In genomic region chr2:181657379-181657778, GRCh38 we compare ENCODE assay signal across 12 cellular contexts. TPM values are rescaled to one million over a fixed set of nuclear protein-coding genes. Genes with fewer than 3 reads are reported as not detected.
A peak's percentile ranks its signal among the peaks of the same experiment; 100 is the strongest.
DNase-seq lines count a peak whose midpoint lies in the region; ATAC-seq and TF ChIP-seq lines count a peak whose summit lies in the region.
"Had no signal": no experiment of that assay in that cellular context is flagged by ENCODE, and none has a peak within 500 bp of the region (broad histone marks: within the 10 kb centered on the region; RNA-seq: fewer than 3 reads in every experiment).

No MANE protein-coding gene starts in this region.

- TF ChIP-seq CTCF in HL-60 (IDR thresholded peaks at IDR 0.05; ENCODE audit: insufficient read depth, low read length) (no peak), chondrocyte (IDR thresholded peaks at IDR 0.05) (no peak)

- H3K36me3 Mint-ChIP-seq in CD4-positive, alpha-beta memory T cell = no peaks in the 10 kb centered on the region
- no peaks in the 10 kb centered on the region for H3K36me3 Mint-ChIP-seq in chondrocyte (ENCODE audit: low read depth)
- peaks cover 0 to 4% (median 0%) of the 10 kb centered on the region in 3 donors for H3K36me3 Mint-ChIP-seq in naive thymus-derived CD8-positive, alpha-beta T cell

- H3K4me3 Mint-ChIP-seq in CD4-positive, alpha-beta memory T cell = peak overlapping the region; percentile 49 to 83 (median 74)
- H3K4me3 Mint-ChIP-seq in chondrocyte (ENCODE audit: unreplicated experiment) = peak overlapping the region; percentile 73
- H3K4me3 Mint-ChIP-seq in naive thymus-derived CD8-positive, alpha-beta T cell = peak overlapping the region; percentile 53 to 84 (median 79)

- H3K27ac ChIP-seq in CD4-positive, alpha-beta memory T cell (ENCODE audit: low read depth, low read length) = no peak overlapping the region
- no peak overlapping the region for H3K27ac ChIP-seq in HL-60 (replicated peaks)
- H3K27ac ChIP-seq: gastroesophageal sphincter had no signal

- POLR2A ChIA-PET in CD4-positive, alpha-beta memory T cell (lab: Charles Lee; ENCODE audit: partially characterized antibody) = no interaction called here
- POLR2A ChIA-PET in naive thymus-derived CD8-positive, alpha-beta T cell (lab: Charles Lee) = no interaction called here

- H3K27me3 ChIP-seq in CD4-positive, alpha-beta memory T cell (ENCODE audit: insufficient read depth, low read length) = peaks cover 9% of the 10 kb centered on the region
- peaks cover 33% of the 10 kb centered on the region for H3K27me3 ChIP-seq in HL-60 (ENCODE audit: insufficient read depth, poor library complexity, severe bottlenecking)

- intact Hi-C loops in CD4-positive, alpha-beta memory T cell (cut with micrococcal nuclease) = no loop called here

- no peak overlapping the region for H3K4me3 ChIP-seq in CD4-positive, alpha-beta memory T cell (ENCODE audit: low read length in 2 of 2)
- H3K4me3 ChIP-seq in HL-60 (replicated peaks; ENCODE audit: insufficient read depth, low read length) = peak overlapping the region; percentile 56; the same call in 1 of the 2 replicates

- no peaks in the 10 kb centered on the region for H3K36me3 ChIP-seq in CD4-positive, alpha-beta memory T cell (ENCODE audit: insufficient read depth, low read length)
- H3K36me3 ChIP-seq: gastroesophageal sphincter had no signal

- H3K27me3 Mint-ChIP-seq in CD4-positive, alpha-beta memory T cell = peaks cover 34 to 39% of the 10 kb centered on the region in 2 donors
- H3K27me3 Mint-ChIP-seq in chondrocyte (ENCODE audit: low read depth) = peaks cover 46% of the 10 kb centered on the region
- H3K27me3 Mint-ChIP-seq in naive thymus-derived CD8-positive, alpha-beta T cell = peaks cover 32 to 74% (median 38%) of the 10 kb centered on the region in 5 donors

- H3K4me1 Mint-ChIP-seq in CD4-positive, alpha-beta memory T cell = peaks cover 5 to 12% (median 8%) of the 10 kb centered on the region in 4 donors
- peaks cover 7% of the 10 kb centered on the region for H3K4me1 Mint-ChIP-seq in chondrocyte (ENCODE audit: low read depth)
- peaks cover 3 to 12% (median 9%) of the 10 kb centered on the region in 4 donors for H3K4me1 Mint-ChIP-seq in naive thymus-derived CD8-positive, alpha-beta T cell

- ATAC-seq in naive thymus-derived CD8-positive, alpha-beta T cell = no peak
- no peak for ATAC-seq in HG02588 (IDR thresholded peaks at IDR 0.05; ENCODE audit: unreplicated experiment)

- no peaks in the 10 kb centered on the region for H3K9me3 ChIP-seq in CD4-positive, alpha-beta memory T cell (ENCODE audit: control insufficient read depth in 1 of 2, low read length in 2 of 2)
- H3K9me3 ChIP-seq: gastroesophageal sphincter had no signal

- CTCF ChIA-PET in CD4-positive, alpha-beta memory T cell (lab: Charles Lee; ENCODE audit: partially characterized antibody) = interaction anchor here (1.6 kb wide), 1 partner anchor 58 kb away, joined by 3 read pairs; no protein-coding TSS in a partner anchor

- peaks cover 3% of the 10 kb centered on the region for H3K4me1 ChIP-seq in CD4-positive, alpha-beta memory T cell (ENCODE audit: insufficient read depth, low read length)

- no peaks in the 10 kb centered on the region for H3K9me3 Mint-ChIP-seq in CD4-positive, alpha-beta memory T cell
- H3K9me3 Mint-ChIP-seq in chondrocyte (ENCODE audit: low read depth) = no peaks in the 10 kb centered on the region
- no peaks in the 10 kb centered on the region for H3K9me3 Mint-ChIP-seq in naive thymus-derived CD8-positive, alpha-beta T cell

- no peak for DNase-seq in CD4-positive, alpha-beta memory T cell
- no peak for DNase-seq in HL-60 (ENCODE audit: low read depth in 1 of 2, low spot score in 1 of 2)
- DNase-seq in chondrocyte (ENCODE audit: low spot score) = no peak
- no peak for DNase-seq in naive thymus-derived CD8-positive, alpha-beta T cell
- no peak for DNase-seq in kidney glomerular epithelial cell (lab: John Stamatoyannopoulos, UW)
- DNase-seq in stimulated activated CD4-positive, alpha-beta T cell treated with anti-CD3 and anti-CD28 coated beads, Interleukin-2, amount 100 ng/mL, for 48 hours = no peak
- DNase-seq in anterior cingulate cortex (lab: John Stamatoyannopoulos, UW) = no peak
- DNase-seq: NCI-H446; stimulated activated CD4-positive, alpha-beta T cell treated with anti-CD3 and anti-CD28 coated beads, Interleukin-15, amount 100 ng/mL, for 24 hours had no signal

- H3K27ac Mint-ChIP-seq in CD4-positive, alpha-beta memory T cell = no peak overlapping the region
- H3K27ac Mint-ChIP-seq in chondrocyte (ENCODE audit: unreplicated experiment) = no peak overlapping the region
- H3K27ac Mint-ChIP-seq in naive thymus-derived CD8-positive, alpha-beta T cell = no peak overlapping the region

RNA-seq across cellular contexts. Expression of gene CERKL, which starts 0.5 kb away (rescaled TPM):
- under 1 TPM; 0.09 to 0.11 TPM for total RNA-seq in CD4-positive, alpha-beta memory T cell
- polyA plus RNA-seq in CD4-positive, alpha-beta memory T cell = 10 to 100 TPM; 31.2 to 33.3 TPM
- not detected in 3 replicates for total RNA-seq in chondrocyte
- not detected for total RNA-seq in naive thymus-derived CD8-positive, alpha-beta T cell
- 10 to 100 TPM; 11.7 to 16.7 (median 13.4) TPM for polyA plus RNA-seq in naive thymus-derived CD8-positive, alpha-beta T cell
- total RNA-seq: activated CD8-positive, alpha-beta memory T cell treated with anti-CD3 and anti-CD28 coated beads for 36 hours had no signal

RNA-seq across cellular contexts. Expression of gene NEUROD1, which starts 22.9 kb away (rescaled TPM):
- total RNA-seq in CD4-positive, alpha-beta memory T cell = not detected
- not detected for polyA plus RNA-seq in CD4-positive, alpha-beta memory T cell
- not detected in 3 replicates for total RNA-seq in chondrocyte
- total RNA-seq in naive thymus-derived CD8-positive, alpha-beta T cell = not detected
- not detected for polyA plus RNA-seq in naive thymus-derived CD8-positive, alpha-beta T cell
- total RNA-seq: activated CD8-positive, alpha-beta memory T cell treated with anti-CD3 and anti-CD28 coated beads for 36 hours; gastroesophageal sphincter had no signal
